Comparison of ENCODE assay signal across 10 cellular contexts in the genomic region with DNA sequence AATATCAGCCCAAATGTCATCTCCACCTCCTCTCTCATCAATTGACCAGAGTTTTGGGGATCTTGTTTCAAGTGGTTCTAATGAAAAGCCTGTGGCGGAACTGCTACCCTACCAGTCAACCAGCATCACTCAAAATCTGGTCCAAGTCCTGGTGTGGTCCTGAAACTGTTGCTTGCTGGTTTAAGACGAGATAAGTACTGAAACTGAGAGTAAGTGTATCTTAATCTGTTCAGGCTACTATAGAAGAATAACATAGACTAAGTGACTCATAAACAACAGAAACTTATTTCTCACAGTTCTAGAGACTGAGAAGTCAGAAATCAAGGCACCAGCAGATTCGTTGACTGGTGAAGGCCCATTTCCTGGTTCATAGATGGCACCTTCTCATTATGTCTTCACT. TPM values are rescaled to one million over a fixed set of nuclear protein-coding genes. Genes with fewer than 3 reads are reported as not detected.
DNase-seq lines count a peak whose midpoint lies in the region; ATAC-seq and TF ChIP-seq lines count a peak whose summit lies in the region.
"Had no signal": no experiment of that assay in that cellular context is flagged by ENCODE, and none has a peak within 500 bp of the region (broad histone marks: within the 10 kb centered on the region; RNA-seq: fewer than 3 reads in every experiment).

No MANE protein-coding gene starts in this region.

- DNase-seq in epithelial cell of prostate (ENCODE audit: low read depth, low spot score) (peak; percentile 45), C1 segment of cervical spinal cord (lab: John Stamatoyannopoulos, UW) (no peak), WTC11 (ENCODE audit: low spot score) (no peak), Right ventricle myocardium superior (no peak)
- no peak for DNase-seq in activated T-helper 1 cell treated with anti-CD3 and anti-CD28 coated beads, Interleukin-12 subunit alpha, Interleukin-12 subunit beta, Interleukin-2, Interleukin-4 antibody, amounts not matched to agents 30 ng/mL and 10 ng/mL and 1 ng/mL, durations not matched to agents 14 hours and 24 hours and 36 hours (ENCODE audit: low spot score)
- DNase-seq: activated CD4-positive, alpha-beta T cell treated with anti-CD3 and anti-CD28 coated beads for 1 hour; NCI-H2107 had no signal

- H3K4me1 Mint-ChIP-seq in activated T-helper 1 cell treated with anti-CD3 and anti-CD28 coated beads, Interleukin-12 subunit alpha, Interleukin-12 subunit beta, Interleukin-2, Interleukin-4 antibody, amounts not matched to agents 30 ng/mL and 10 ng/mL and 1 ng/mL, durations not matched to agents 14 hours and 24 hours and 36 hours (ENCODE audit: low read depth), result peaks cover 22% of the 10 kb centered on the region
- peaks cover 13% of the 10 kb centered on the region for H3K4me1 Mint-ChIP-seq in WTC11

- POLR2A ChIA-PET in WTC11 (lab: Charles Lee), result no interaction called here

- H3K27me3 Mint-ChIP-seq in activated T-helper 1 cell treated with anti-CD3 and anti-CD28 coated beads, Interleukin-12 subunit alpha, Interleukin-12 subunit beta, Interleukin-2, Interleukin-4 antibody, amounts not matched to agents 30 ng/mL and 10 ng/mL and 1 ng/mL, durations not matched to agents 14 hours and 24 hours and 36 hours (ENCODE audit: insufficient read depth), result peaks cover 5% of the 10 kb centered on the region
- no peaks in the 10 kb centered on the region for H3K27me3 Mint-ChIP-seq in WTC11 (ENCODE audit: low read depth)

- ATAC-seq in GM18517 (IDR thresholded peaks at IDR 0.05; ENCODE audit: unreplicated experiment), result peak; percentile 100
- peak; percentile 98 for ATAC-seq in GM21381 (IDR thresholded peaks at IDR 0.05; ENCODE audit: unreplicated experiment)
- peak; percentile 97 for ATAC-seq in HG03139 (IDR thresholded peaks at IDR 0.05; ENCODE audit: unreplicated experiment)
- ATAC-seq in WTC11, result no peak
- ATAC-seq in Right ventricle myocardium superior (ENCODE audit: poor library complexity), result no peak

- H3K27ac Mint-ChIP-seq in activated T-helper 1 cell treated with anti-CD3 and anti-CD28 coated beads, Interleukin-12 subunit alpha, Interleukin-12 subunit beta, Interleukin-2, Interleukin-4 antibody, amounts not matched to agents 30 ng/mL and 10 ng/mL and 1 ng/mL, durations not matched to agents 14 hours and 24 hours and 36 hours, result no peak overlapping the region
- no peak overlapping the region for H3K27ac Mint-ChIP-seq in WTC11

- H3K36me3 Mint-ChIP-seq in activated T-helper 1 cell treated with anti-CD3 and anti-CD28 coated beads, Interleukin-12 subunit alpha, Interleukin-12 subunit beta, Interleukin-2, Interleukin-4 antibody, amounts not matched to agents 30 ng/mL and 10 ng/mL and 1 ng/mL, durations not matched to agents 14 hours and 24 hours and 36 hours (ENCODE audit: low read depth), result peaks cover 4% of the 10 kb centered on the region
- no peaks in the 10 kb centered on the region for H3K36me3 Mint-ChIP-seq in WTC11

- H3K27ac ChIP-seq in epithelial cell of prostate, result peak overlapping the region; percentile 90

- intact Hi-C loops in activated T-helper 1 cell treated with anti-CD3 and anti-CD28 coated beads, Interleukin-12 subunit alpha, Interleukin-12 subunit beta, Interleukin-2, Interleukin-4 antibody, amounts not matched to agents 30 ng/mL and 10 ng/mL and 1 ng/mL, durations not matched to agents 14 hours and 24 hours and 36 hours (cut with micrococcal nuclease), result loop anchor here (1.0 kb wide), 1 partner anchor 10 kb away; no protein-coding TSS in a partner anchor
- intact Hi-C loops in Right ventricle myocardium superior (cut with DNase I), result no loop called here

- CTCF ChIA-PET in WTC11 (lab: Charles Lee), result no interaction called here

- H3K4me3 Mint-ChIP-seq in activated T-helper 1 cell treated with anti-CD3 and anti-CD28 coated beads, Interleukin-12 subunit alpha, Interleukin-12 subunit beta, Interleukin-2, Interleukin-4 antibody, amounts not matched to agents 30 ng/mL and 10 ng/mL and 1 ng/mL, durations not matched to agents 14 hours and 24 hours and 36 hours, result no peak overlapping the region
- H3K4me3 Mint-ChIP-seq in WTC11, result no peak overlapping the region

- no peak for TF ChIP-seq CTCF in WTC11 (IDR thresholded peaks at IDR 0.05)

- no peaks in the 10 kb centered on the region for H3K9me3 Mint-ChIP-seq in activated T-helper 1 cell treated with anti-CD3 and anti-CD28 coated beads, Interleukin-12 subunit alpha, Interleukin-12 subunit beta, Interleukin-2, Interleukin-4 antibody, amounts not matched to agents 30 ng/mL and 10 ng/mL and 1 ng/mL, durations not matched to agents 14 hours and 24 hours and 36 hours
- no peaks in the 10 kb centered on the region for H3K9me3 Mint-ChIP-seq in WTC11

TF ChIP-seq in WTC11, 78 proteins besides CTCF, POLR2A, EP300 and RAD21 (continues in another document):
- TF ChIP-seq, protein P1, sequence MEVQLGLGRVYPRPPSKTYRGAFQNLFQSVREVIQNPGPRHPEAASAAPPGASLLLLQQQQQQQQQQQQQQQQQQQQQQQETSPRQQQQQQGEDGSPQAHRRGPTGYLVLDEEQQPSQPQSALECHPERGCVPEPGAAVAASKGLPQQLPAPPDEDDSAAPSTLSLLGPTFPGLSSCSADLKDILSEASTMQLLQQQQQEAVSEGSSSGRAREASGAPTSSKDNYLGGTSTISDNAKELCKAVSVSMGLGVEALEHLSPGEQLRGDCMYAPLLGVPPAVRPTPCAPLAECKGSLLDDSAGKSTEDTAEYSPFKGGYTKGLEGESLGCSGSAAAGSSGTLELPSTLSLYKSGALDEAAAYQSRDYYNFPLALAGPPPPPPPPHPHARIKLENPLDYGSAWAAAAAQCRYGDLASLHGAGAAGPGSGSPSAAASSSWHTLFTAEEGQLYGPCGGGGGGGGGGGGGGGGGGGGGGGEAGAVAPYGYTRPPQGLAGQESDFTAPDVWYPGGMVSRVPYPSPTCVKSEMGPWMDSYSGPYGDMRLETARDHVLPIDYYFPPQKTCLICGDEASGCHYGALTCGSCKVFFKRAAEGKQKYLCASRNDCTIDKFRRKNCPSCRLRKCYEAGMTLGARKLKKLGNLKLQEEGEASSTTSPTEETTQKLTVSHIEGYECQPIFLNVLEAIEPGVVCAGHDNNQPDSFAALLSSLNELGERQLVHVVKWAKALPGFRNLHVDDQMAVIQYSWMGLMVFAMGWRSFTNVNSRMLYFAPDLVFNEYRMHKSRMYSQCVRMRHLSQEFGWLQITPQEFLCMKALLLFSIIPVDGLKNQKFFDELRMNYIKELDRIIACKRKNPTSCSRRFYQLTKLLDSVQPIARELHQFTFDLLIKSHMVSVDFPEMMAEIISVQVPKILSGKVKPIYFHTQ (CRISPR knock-in tag; IDR thresholded peaks at IDR 0.05), result no peak
- TF ChIP-seq, protein P2, sequence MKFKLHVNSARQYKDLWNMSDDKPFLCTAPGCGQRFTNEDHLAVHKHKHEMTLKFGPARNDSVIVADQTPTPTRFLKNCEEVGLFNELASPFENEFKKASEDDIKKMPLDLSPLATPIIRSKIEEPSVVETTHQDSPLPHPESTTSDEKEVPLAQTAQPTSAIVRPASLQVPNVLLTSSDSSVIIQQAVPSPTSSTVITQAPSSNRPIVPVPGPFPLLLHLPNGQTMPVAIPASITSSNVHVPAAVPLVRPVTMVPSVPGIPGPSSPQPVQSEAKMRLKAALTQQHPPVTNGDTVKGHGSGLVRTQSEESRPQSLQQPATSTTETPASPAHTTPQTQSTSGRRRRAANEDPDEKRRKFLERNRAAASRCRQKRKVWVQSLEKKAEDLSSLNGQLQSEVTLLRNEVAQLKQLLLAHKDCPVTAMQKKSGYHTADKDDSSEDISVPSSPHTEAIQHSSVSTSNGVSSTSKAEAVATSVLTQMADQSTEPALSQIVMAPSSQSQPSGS (CRISPR knock-in tag; IDR thresholded peaks at IDR 0.05; ENCODE audit: borderline replicate concordance, low read depth), result no peak
- TF ChIP-seq, protein P3, sequence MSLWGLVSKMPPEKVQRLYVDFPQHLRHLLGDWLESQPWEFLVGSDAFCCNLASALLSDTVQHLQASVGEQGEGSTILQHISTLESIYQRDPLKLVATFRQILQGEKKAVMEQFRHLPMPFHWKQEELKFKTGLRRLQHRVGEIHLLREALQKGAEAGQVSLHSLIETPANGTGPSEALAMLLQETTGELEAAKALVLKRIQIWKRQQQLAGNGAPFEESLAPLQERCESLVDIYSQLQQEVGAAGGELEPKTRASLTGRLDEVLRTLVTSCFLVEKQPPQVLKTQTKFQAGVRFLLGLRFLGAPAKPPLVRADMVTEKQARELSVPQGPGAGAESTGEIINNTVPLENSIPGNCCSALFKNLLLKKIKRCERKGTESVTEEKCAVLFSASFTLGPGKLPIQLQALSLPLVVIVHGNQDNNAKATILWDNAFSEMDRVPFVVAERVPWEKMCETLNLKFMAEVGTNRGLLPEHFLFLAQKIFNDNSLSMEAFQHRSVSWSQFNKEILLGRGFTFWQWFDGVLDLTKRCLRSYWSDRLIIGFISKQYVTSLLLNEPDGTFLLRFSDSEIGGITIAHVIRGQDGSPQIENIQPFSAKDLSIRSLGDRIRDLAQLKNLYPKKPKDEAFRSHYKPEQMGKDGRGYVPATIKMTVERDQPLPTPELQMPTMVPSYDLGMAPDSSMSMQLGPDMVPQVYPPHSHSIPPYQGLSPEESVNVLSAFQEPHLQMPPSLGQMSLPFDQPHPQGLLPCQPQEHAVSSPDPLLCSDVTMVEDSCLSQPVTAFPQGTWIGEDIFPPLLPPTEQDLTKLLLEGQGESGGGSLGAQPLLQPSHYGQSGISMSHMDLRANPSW (CRISPR knock-in tag; conservative IDR thresholded peaks at IDR 0.05; ENCODE audit: low read depth), result no peak
- TF ChIP-seq TEAD1 (CRISPR knock-in tag; IDR thresholded peaks at IDR 0.05) (no peak), TP53 (CRISPR knock-in tag; IDR thresholded peaks at IDR 0.05) (no peak), MXD4 (CRISPR knock-in tag; IDR thresholded peaks at IDR 0.05; ENCODE audit: borderline replicate concordance) (no peak)
- TF ChIP-seq, protein P4, sequence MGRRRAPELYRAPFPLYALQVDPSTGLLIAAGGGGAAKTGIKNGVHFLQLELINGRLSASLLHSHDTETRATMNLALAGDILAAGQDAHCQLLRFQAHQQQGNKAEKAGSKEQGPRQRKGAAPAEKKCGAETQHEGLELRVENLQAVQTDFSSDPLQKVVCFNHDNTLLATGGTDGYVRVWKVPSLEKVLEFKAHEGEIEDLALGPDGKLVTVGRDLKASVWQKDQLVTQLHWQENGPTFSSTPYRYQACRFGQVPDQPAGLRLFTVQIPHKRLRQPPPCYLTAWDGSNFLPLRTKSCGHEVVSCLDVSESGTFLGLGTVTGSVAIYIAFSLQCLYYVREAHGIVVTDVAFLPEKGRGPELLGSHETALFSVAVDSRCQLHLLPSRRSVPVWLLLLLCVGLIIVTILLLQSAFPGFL (CRISPR knock-in tag; IDR thresholded peaks at IDR 0.05; ENCODE audit: borderline replicate concordance), result no peak

RNA-seq across cellular contexts. Expression of a gene that starts 0.9 kb away (rescaled TPM):
- not detected in 2 replicates for total RNA-seq in activated T-helper 1 cell treated with anti-CD3 and anti-CD28 coated beads, Interleukin-12 subunit alpha, Interleukin-12 subunit beta, Interleukin-2, Interleukin-4 antibody, amounts not matched to agents 30 ng/mL and 10 ng/mL and 1 ng/mL, durations not matched to agents 14 hours and 24 hours and 36 hours
- 0.17 to 0.34 TPM (median 0.32 TPM) in 3 replicates for total RNA-seq in WTC11 (2021)
- 0.16 TPM for total RNA-seq in Right ventricle myocardium superior

Comparison
In these comparisons a context has a peak if more than half of its experiments do, and no peak if none do; other contexts are left out.
1. ATAC-seq: peak in GM18517 (single experiment), GM21381 (single experiment) and HG03139 (single experiment); none in WTC11 (single experiment) and Right ventricle myocardium superior (single experiment).